Comparison of ENCODE assay signal across 15 cellular contexts in the genomic region with DNA sequence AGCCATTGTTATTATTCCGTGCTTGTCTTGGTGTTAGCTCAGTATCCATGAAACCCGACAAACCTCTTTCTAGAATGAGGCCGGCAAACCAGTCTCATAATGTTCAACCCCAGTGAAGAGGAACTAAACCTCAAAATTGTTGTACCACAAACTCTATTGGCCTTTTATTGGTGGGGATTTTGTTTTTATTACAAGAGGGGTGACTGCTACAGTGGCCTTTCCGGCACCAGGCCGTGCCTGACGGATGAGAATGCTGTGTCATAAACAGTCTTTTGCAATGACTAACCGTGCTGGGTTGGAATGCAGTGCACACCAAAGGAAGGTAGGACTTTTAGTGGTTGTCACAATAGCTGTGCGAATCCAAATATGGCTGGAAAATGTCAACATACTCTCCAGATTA.
DNase-seq lines count a peak whose midpoint lies in the region; ATAC-seq, FAIRE-seq and TF ChIP-seq lines count a peak whose summit lies in the region.
"Had no signal": no experiment of that assay in that cellular context is flagged by ENCODE, and none has a peak within 500 bp of the region (broad histone marks: within the 10 kb centered on the region; RNA-seq: fewer than 3 reads in every experiment).

No MANE protein-coding gene starts in this region.

- peaks cover 14% of the 10 kb centered on the region; the same call in 2 of the 3 replicates for H3K4me1 ChIP-seq in A549
- H3K4me1 ChIP-seq in psoas muscle: no peaks in the 10 kb centered on the region
- H3K4me1 ChIP-seq: parathyroid adenoma, tibial nerve had no signal

- DNase-seq in A549 (ENCODE audit: low read depth in 1 of 2, low spot score in 1 of 2) (peak in 1 of 2 experiments; percentile 37), HK-2 (ENCODE audit: unreplicated experiment) (peak; percentile 69), amniotic epithelial cell (ENCODE audit: low read depth) (peak; percentile 77), left colon (no peak), psoas muscle (no peak), medulla oblongata (ENCODE audit: extremely low spot score) (no peak)
- DNase-seq in activated naive CD8-positive, alpha-beta T cell treated with anti-CD3 and anti-CD28 coated beads for 36 hours: no peak
- DNase-seq: activated CD4-positive, alpha-beta T cell treated with anti-CD3 and anti-CD28 coated beads for 36 hours; erythroblast; NCI-H2171 had no signal

- intact Hi-C loops in left colon (cut with DNase I, micrococcal nuclease): no loop called here
- intact Hi-C loops in psoas muscle (cut with DNase I): no loop called here

- no peak for FAIRE-seq in A549 (lab: Jason Lieb, UNC)

- no peak overlapping the region for H3K4me3 Mint-ChIP-seq in activated naive CD8-positive, alpha-beta T cell treated with anti-CD3 and anti-CD28 coated beads for 36 hours
- H3K4me3 Mint-ChIP-seq: activated CD4-positive, alpha-beta T cell treated with anti-CD3 and anti-CD28 coated beads for 36 hours; activated T-helper 1 cell treated with anti-CD3 and anti-CD28 coated beads, Interleukin-12 subunit alpha, Interleukin-12 subunit beta, Interleukin-2, Interleukin-4 antibody, amounts not matched to agents 30 ng/mL and 10 ng/mL and 1 ng/mL, durations not matched to agents 14 hours and 24 hours and 36 hours; memory B cell had no signal

- CTCF ChIA-PET in A549 (lab: Yijun Ruan, JAX): interaction anchor here (0.6 kb wide), 1 partner anchor 136 kb away, joined by 3 read pairs; no protein-coding TSS in a partner anchor

- H3K27ac ChIP-seq in A549: peak overlapping the region; percentile 47 to 70; a peak in 5 of 6 replicates
- H3K27ac ChIP-seq in psoas muscle: no peak overlapping the region
- H3K27ac ChIP-seq: parathyroid adenoma, tibial nerve had no signal

- no peaks in the 10 kb centered on the region for H3K36me3 Mint-ChIP-seq in activated naive CD8-positive, alpha-beta T cell treated with anti-CD3 and anti-CD28 coated beads for 36 hours
- H3K36me3 Mint-ChIP-seq: memory B cell had no signal

- ATAC-seq in A549 (peak; percentile 77 to 80), left colon (peak; percentile 76), GM18909 (IDR thresholded peaks at IDR 0.05; ENCODE audit: poor library complexity, unreplicated experiment) (no peak), psoas muscle (no peak)
- ATAC-seq: activated CD4-positive, alpha-beta T cell treated with anti-CD3 and anti-CD28 coated beads for 36 hours had no signal

- TF ChIP-seq EP300 in A549 (IDR thresholded peaks at IDR 0.05): no peak

- peak overlapping the region; percentile 18; the same call in 1 of the 3 replicates for H3K4me2 ChIP-seq in A549

- POLR2A ChIA-PET in A549 (lab: Yijun Ruan, JAX): no interaction called here

- TF ChIP-seq POLR2A in A549 (IDR thresholded peaks at IDR 0.05; ENCODE audit: low read length): no peak

- peaks cover 43% of the 10 kb centered on the region for H3K27me3 Mint-ChIP-seq in activated naive CD8-positive, alpha-beta T cell treated with anti-CD3 and anti-CD28 coated beads for 36 hours

- no peaks in the 10 kb centered on the region for H3K9me3 Mint-ChIP-seq in activated naive CD8-positive, alpha-beta T cell treated with anti-CD3 and anti-CD28 coated beads for 36 hours
- H3K9me3 Mint-ChIP-seq: activated T-helper 1 cell treated with anti-CD3 and anti-CD28 coated beads, Interleukin-12 subunit alpha, Interleukin-12 subunit beta, Interleukin-2, Interleukin-4 antibody, amounts not matched to agents 30 ng/mL and 10 ng/mL and 1 ng/mL, durations not matched to agents 14 hours and 24 hours and 36 hours; memory B cell had no signal

- TF ChIP-seq CTCF in A549 (IDR thresholded peaks at IDR 0.05): no peak
- no peak for TF ChIP-seq CTCF in psoas muscle (IDR thresholded peaks at IDR 0.05)

- H3K4me3 ChIP-seq in A549 (no peak overlapping the region), psoas muscle (no peak overlapping the region)
- H3K4me3 ChIP-seq: tibial nerve had no signal

- no peak overlapping the region for H3K27ac Mint-ChIP-seq in activated naive CD8-positive, alpha-beta T cell treated with anti-CD3 and anti-CD28 coated beads for 36 hours
- H3K27ac Mint-ChIP-seq: activated CD4-positive, alpha-beta T cell treated with anti-CD3 and anti-CD28 coated beads for 36 hours; activated T-helper 1 cell treated with anti-CD3 and anti-CD28 coated beads, Interleukin-12 subunit alpha, Interleukin-12 subunit beta, Interleukin-2, Interleukin-4 antibody, amounts not matched to agents 30 ng/mL and 10 ng/mL and 1 ng/mL, durations not matched to agents 14 hours and 24 hours and 36 hours; memory B cell had no signal

- H3K4me1 Mint-ChIP-seq in activated naive CD8-positive, alpha-beta T cell treated with anti-CD3 and anti-CD28 coated beads for 36 hours: peaks cover 8% of the 10 kb centered on the region
- H3K4me1 Mint-ChIP-seq: memory B cell had no signal

- no peaks in the 10 kb centered on the region for H3K36me3 ChIP-seq in psoas muscle (ENCODE audit: insufficient read depth in 1 of 2, low read depth in 1 of 2)
- H3K36me3 ChIP-seq: tibial nerve had no signal

- WGBS in A549 (ENCODE audit: missing lambda C conversion rate): 39% methylated on average over 8 of the region's 8 CpGs
- 72 to 84% (median 79%) methylated on average over 8 of the region's 8 CpGs for WGBS in psoas muscle, 3 donors

- H3K9me3 ChIP-seq in A549 (no peaks in the 10 kb centered on the region), psoas muscle (no peaks in the 10 kb centered on the region)
- H3K9me3 ChIP-seq: tibial nerve had no signal

- no peak for TF ChIP-seq RAD21 in A549 (conservative IDR thresholded peaks at IDR 0.05 in 1 of 2, IDR thresholded peaks at IDR 0.05 in 1 of 2)

- no peaks in the 10 kb centered on the region for H3K27me3 ChIP-seq in psoas muscle (ENCODE audit: insufficient read depth in 3 of 3, low read length in 2 of 3)
- H3K27me3 ChIP-seq: tibial nerve had no signal

TF ChIP-seq in A549, 52 proteins besides CTCF, POLR2A, EP300 and RAD21:
- TF ChIP-seq HMGXB4 (CRISPR knock-in tag; IDR thresholded peaks at IDR 0.05; ENCODE audit: borderline replicate concordance) (no peak), FOSL2 (IDR thresholded peaks at IDR 0.05) (no peak), FOSL2 (CRISPR knock-in tag; IDR thresholded peaks at IDR 0.05) (peak; percentile 29; the same call in 1 of the 2 replicates), MAFK (IDR thresholded peaks at IDR 0.05; ENCODE audit: partially characterized antibody) (peak; percentile 1)
- TF ChIP-seq, protein P1, sequence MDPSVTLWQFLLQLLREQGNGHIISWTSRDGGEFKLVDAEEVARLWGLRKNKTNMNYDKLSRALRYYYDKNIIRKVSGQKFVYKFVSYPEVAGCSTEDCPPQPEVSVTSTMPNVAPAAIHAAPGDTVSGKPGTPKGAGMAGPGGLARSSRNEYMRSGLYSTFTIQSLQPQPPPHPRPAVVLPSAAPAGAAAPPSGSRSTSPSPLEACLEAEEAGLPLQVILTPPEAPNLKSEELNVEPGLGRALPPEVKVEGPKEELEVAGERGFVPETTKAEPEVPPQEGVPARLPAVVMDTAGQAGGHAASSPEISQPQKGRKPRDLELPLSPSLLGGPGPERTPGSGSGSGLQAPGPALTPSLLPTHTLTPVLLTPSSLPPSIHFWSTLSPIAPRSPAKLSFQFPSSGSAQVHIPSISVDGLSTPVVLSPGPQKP (IDR thresholded peaks at IDR 0.05; ENCODE audit: low read depth, low read length): no peak

Comparison
In these comparisons a context has a peak if more than half of its experiments do, and no peak if none do; other contexts are left out.
1. ATAC-seq: peak in A549 (2 of 2) and left colon (single experiment); none in GM18909 (single experiment) and psoas muscle (0 of 4).
2. DNase-seq: peak in HK-2 (single experiment) and amniotic epithelial cell (single experiment); none in left colon (0 of 2), activated naive CD8-positive, alpha-beta T cell treated with anti-CD3 and anti-CD28 coated beads for 36 hours (single experiment), psoas muscle (0 of 2) and medulla oblongata (single experiment).